In the genomic region with DNA sequence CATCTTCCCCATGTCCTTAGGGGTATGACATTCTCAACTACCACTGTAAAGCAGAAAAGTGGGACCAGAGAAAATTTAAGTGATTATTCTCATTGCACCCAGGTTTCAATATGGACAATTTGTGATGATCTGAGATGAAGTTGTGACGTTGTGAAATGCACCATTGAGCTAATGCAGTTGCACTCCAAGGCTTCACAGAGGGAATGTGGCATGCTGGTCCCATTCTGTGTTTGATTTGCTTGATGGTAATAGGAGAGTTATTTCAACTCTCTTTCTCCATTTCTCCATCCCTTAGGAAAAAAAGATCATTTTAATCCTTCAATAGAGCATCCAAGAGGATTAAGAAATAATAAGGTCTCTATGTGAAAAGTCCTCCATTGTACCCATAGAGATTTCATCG, we compare ENCODE assay signal across 14 cellular contexts.
DNase-seq lines count a peak whose midpoint lies in the region; ATAC-seq and TF ChIP-seq lines count a peak whose summit lies in the region.
"Had no signal": no experiment of that assay in that cellular context is flagged by ENCODE, and none has a peak within 500 bp of the region (broad histone marks: within the 10 kb centered on the region; RNA-seq: fewer than 3 reads in every experiment).

No MANE protein-coding gene starts in this region.

- H2BK20ac ChIP-seq in IMR-90 (ENCODE audit: low read depth, low read length) = peak overlapping the region; percentile 20; the same call in 1 of the 2 replicates

- H4K20me1 ChIP-seq in GM23248 (ENCODE audit: insufficient read depth) = no peaks in the 10 kb centered on the region
- H4K20me1 ChIP-seq in IMR-90 (ENCODE audit: insufficient read depth, low read length) = no peaks in the 10 kb centered on the region

- ATAC-seq in IMR-90 (ENCODE audit: low read depth) (no peak), GM21390 (IDR thresholded peaks at IDR 0.05; ENCODE audit: unreplicated experiment) (no peak)
- ATAC-seq: A549; CD8-positive, alpha-beta T cell; GM12878 had no signal

- peaks cover 14% of the 10 kb centered on the region; the same call in 1 of the 2 replicates for H3F3A ChIP-seq in GM23248 (ENCODE audit: insufficient read depth)

- H3K4me1 ChIP-seq in GM23248 (ENCODE audit: insufficient read depth) (peaks cover 20% of the 10 kb centered on the region), IMR-90 (ENCODE audit: control insufficient read depth, insufficient read depth, low read length) (peaks cover 4% of the 10 kb centered on the region; the same call in 1 of the 2 replicates), mesodermal cell (ENCODE audit: control insufficient read depth, insufficient read depth, low read length, poor library complexity, severe bottlenecking) (peaks cover 36% of the 10 kb centered on the region)
- H3K4me1 ChIP-seq: A549, HAP-1 had no signal

- H3K9me2 ChIP-seq in GM23248 (ENCODE audit: insufficient read depth) = no peaks in the 10 kb centered on the region

- peak overlapping the region; percentile 63; the same call in 1 of the 2 replicates for H3K18ac ChIP-seq in IMR-90 (ENCODE audit: low read depth, low read length)

- in situ Hi-C loops in GM23248 (cut with MboI) (no loop called here), IMR-90 (cut with MboI; ENCODE audit: low sequenced_read_pairs) (no loop called here), brain microvascular endothelial cell (cut with HindIII; ENCODE audit: low pct_ligation_motif_present, low sequenced_read_pairs) (no loop called here)

- H4K8ac ChIP-seq in IMR-90 (ENCODE audit: low read depth in 2 of 2, low read length in 2 of 2) = no peak overlapping the region

- H3K79me1 ChIP-seq in IMR-90 (ENCODE audit: low read depth in 1 of 2, low read length in 2 of 2) = no peaks in the 10 kb centered on the region

- H3K9ac ChIP-seq in GM23248 = no peak overlapping the region
- no peak overlapping the region for H3K9ac ChIP-seq in IMR-90 (ENCODE audit: low read depth, low read length)

- H2AK5ac ChIP-seq in IMR-90 (ENCODE audit: low read depth, low read length) = no peak overlapping the region; the same call in 1 of the 2 replicates

- dilution Hi-C loops in IMR-90 (cut with HindIII; ENCODE audit: low sequenced_read_pairs, unreplicated experiment) = no loop called here

- no peaks in the 10 kb centered on the region; the same call in 1 of the 2 replicates for H3K9me1 ChIP-seq in IMR-90 (ENCODE audit: insufficient read depth, low read length)

- peak overlapping the region; percentile 43 for H2BK5ac ChIP-seq in IMR-90 (ENCODE audit: low read depth, low read length, poor library complexity, severe bottlenecking)

- no peak for TF ChIP-seq POLR2A in IMR-90 (IDR thresholded peaks at IDR 0.05; ENCODE audit: low read depth, low read length)

- no peak overlapping the region for H3K4me3 ChIP-seq in GM23248
- no peak overlapping the region for H3K4me3 ChIP-seq in IMR-90 (ENCODE audit: insufficient read depth, low read depth, low read length)
- H3K4me3 ChIP-seq in brain microvascular endothelial cell (ENCODE audit: low read depth, low read length) = no peak overlapping the region
- no peak overlapping the region for H3K4me3 ChIP-seq in mesodermal cell (ENCODE audit: extremely low read depth, insufficient read depth, low read length, poor library complexity, severe bottlenecking)
- H3K4me3 ChIP-seq: A549, GM12878, HAP-1 had no signal

- 0 out of 2 replicates have a peak overlapping the region, but pooled peaks have one; percentile 26 for H3K23ac ChIP-seq in IMR-90 (ENCODE audit: low read depth, low read length)

- H2BK120ac ChIP-seq in IMR-90 (ENCODE audit: low read depth, low read length) = peak overlapping the region; percentile 51

- no peak overlapping the region for H3K27ac ChIP-seq in GM23248
- H3K27ac ChIP-seq in IMR-90 (ENCODE audit: insufficient read depth, low read length) = no peak overlapping the region; the same call in 1 of the 2 replicates
- peak overlapping the region; percentile 74 for H3K27ac ChIP-seq in brain microvascular endothelial cell
- H3K27ac ChIP-seq in mesodermal cell (ENCODE audit: low read depth, low read length, severe bottlenecking) = peak overlapping the region; percentile 36
- H3K27ac ChIP-seq: A549, HL-60 had no signal

- no TSS peak for BruUV-seq in IMR-90 (replicated peaks; lab: Mats Ljungman, UMichigan)

- H3K9me3 ChIP-seq in GM23248 (ENCODE audit: low read depth) = no peaks in the 10 kb centered on the region
- H3K9me3 ChIP-seq in IMR-90 (ENCODE audit: control insufficient read depth, insufficient read depth, low read length) = no peaks in the 10 kb centered on the region
- H3K9me3 ChIP-seq in mesodermal cell (ENCODE audit: control insufficient read depth, low read length) = peaks cover 10% of the 10 kb centered on the region
- H3K9me3 ChIP-seq: A549, HAP-1 had no signal

- POLR2A ChIA-PET in IMR-90 (lab: Charles Lee; ENCODE audit: unreplicated experiment) = no interaction called here

- H2AK9ac ChIP-seq in IMR-90 (replicated peaks; ENCODE audit: low read depth, low read length, poor library complexity) = no peak overlapping the region

- no peak overlapping the region; the same call in 1 of the 2 replicates for H4K91ac ChIP-seq in IMR-90 (ENCODE audit: insufficient read depth, low read depth, low read length)

- TF ChIP-seq RAD21 in IMR-90 (IDR thresholded peaks at IDR 0.05; ENCODE audit: low read length) = no peak

- no peak overlapping the region for H3K14ac ChIP-seq in IMR-90 (replicated peaks; ENCODE audit: low read depth, low read length)

- no peaks in the 10 kb centered on the region for H3K79me2 ChIP-seq in GM23248 (ENCODE audit: insufficient read depth)

- H3K56ac ChIP-seq in IMR-90 (ENCODE audit: extremely low read depth, insufficient read depth, low read length) = no peak overlapping the region

- H3K27me3 ChIP-seq in GM23248 (replicated peaks; ENCODE audit: insufficient read depth) (no peaks in the 10 kb centered on the region), IMR-90 (ENCODE audit: control insufficient read depth, insufficient read depth, low read length) (no peaks in the 10 kb centered on the region), brain microvascular endothelial cell (replicated peaks) (no peaks in the 10 kb centered on the region)

- no peak overlapping the region for H4K5ac ChIP-seq in IMR-90 (ENCODE audit: low read depth, low read length)

- TF ChIP-seq CTCF in IMR-90 (conservative IDR thresholded peaks at IDR 0.05; ENCODE audit: low read depth, low read length) (no peak), brain microvascular endothelial cell (IDR thresholded peaks at IDR 0.05; ENCODE audit: low read depth, low read length, missing control alignments) (no peak)

- peak overlapping the region; percentile 62 for H3K4ac ChIP-seq in IMR-90 (ENCODE audit: low read depth, low read length)

- H3K4me2 ChIP-seq in GM23248 (ENCODE audit: unreplicated experiment) (peak overlapping the region; percentile 16), IMR-90 (ENCODE audit: low read depth, low read length) (no peak overlapping the region)
- H3K4me2 ChIP-seq: A549 had no signal

- no peak overlapping the region for H2AFZ ChIP-seq in GM23248
- no peak overlapping the region for H2AFZ ChIP-seq in IMR-90 (replicated peaks; ENCODE audit: low read length, poor library complexity)

- WGBS in GM23248 (ENCODE audit: low coverage in 1 of 2, low lambda C conversion rate in 2 of 2, missing lambda C conversion rate in 2 of 2), 2 experiments = 0 to 13% methylated on average over 2 of the region's 2 CpGs
- no CpG with 5 or more reads among the region's 2 CpGs for WGBS in IMR-90 (ENCODE audit: extremely low coverage in 2 of 2, insufficient read length in 1 of 2), 2 experiments
- 75 to 100% methylated on average over 1 of the region's 2 CpGs for WGBS in mesodermal cell (ENCODE audit: insufficient coverage in 2 of 2), 2 experiments

- CTCF ChIA-PET in IMR-90 (lab: Yijun Ruan, JAX) = no interaction called here

- intact Hi-C loops in IMR-90 (cut with micrococcal nuclease) = no loop called here

- peak overlapping the region; percentile 31; the same call in 1 of the 3 replicates for H2BK15ac ChIP-seq in IMR-90 (ENCODE audit: low read depth, low read length)

- DNase-seq in GM23248 (no peak), IMR-90 (no peak), brain microvascular endothelial cell (no peak), medulla oblongata (ENCODE audit: extremely low spot score) (no peak), inferior parietal cortex (ENCODE audit: extremely low spot score) (no peak)
- DNase-seq: CD8-positive, alpha-beta T cell; COR-L47; KBM-7 had no signal

- H3K36me3 ChIP-seq in GM23248 (ENCODE audit: low read depth) (no peaks in the 10 kb centered on the region), IMR-90 (ENCODE audit: control insufficient read depth, insufficient read depth, low read length) (no peaks in the 10 kb centered on the region), brain microvascular endothelial cell (replicated peaks) (no peaks in the 10 kb centered on the region), mesodermal cell (ENCODE audit: control insufficient read depth, insufficient read depth, low read length) (no peaks in the 10 kb centered on the region)
- H3K36me3 ChIP-seq: HAP-1 had no signal

TF ChIP-seq in IMR-90, 13 proteins besides CTCF, POLR2A, EP300 and RAD21 (continues in another document):
- TF ChIP-seq FOS (IDR thresholded peaks at IDR 0.05; ENCODE audit: low read depth, low read length) (no peak), BHLHE40 (IDR thresholded peaks at IDR 0.05; ENCODE audit: low read depth, low read length) (no peak), CEBPB (IDR thresholded peaks at IDR 0.05; ENCODE audit: low read depth, low read length) (no peak), RCOR1 (IDR thresholded peaks at IDR 0.05; ENCODE audit: insufficient replicate concordance, low read length) (no peak), NFE2L2 (IDR thresholded peaks at IDR 0.05; ENCODE audit: low read depth, low read length) (no peak), MAZ (IDR thresholded peaks at IDR 0.05; ENCODE audit: borderline replicate concordance, low read depth, low read length) (no peak), CHD1 (IDR thresholded peaks at IDR 0.05; ENCODE audit: low read depth, low read length) (no peak)
- TF ChIP-seq, protein P1, sequence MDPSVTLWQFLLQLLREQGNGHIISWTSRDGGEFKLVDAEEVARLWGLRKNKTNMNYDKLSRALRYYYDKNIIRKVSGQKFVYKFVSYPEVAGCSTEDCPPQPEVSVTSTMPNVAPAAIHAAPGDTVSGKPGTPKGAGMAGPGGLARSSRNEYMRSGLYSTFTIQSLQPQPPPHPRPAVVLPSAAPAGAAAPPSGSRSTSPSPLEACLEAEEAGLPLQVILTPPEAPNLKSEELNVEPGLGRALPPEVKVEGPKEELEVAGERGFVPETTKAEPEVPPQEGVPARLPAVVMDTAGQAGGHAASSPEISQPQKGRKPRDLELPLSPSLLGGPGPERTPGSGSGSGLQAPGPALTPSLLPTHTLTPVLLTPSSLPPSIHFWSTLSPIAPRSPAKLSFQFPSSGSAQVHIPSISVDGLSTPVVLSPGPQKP (IDR thresholded peaks at IDR 0.05; ENCODE audit: borderline replicate concordance, low read depth, low read length) = no peak

Comparison
In these comparisons a context has a peak if more than half of its experiments do, and no peak if none do; other contexts are left out.
1. H3K27ac ChIP-seq: peak in brain microvascular endothelial cell (single experiment) and mesodermal cell (single experiment); none in GM23248 (single experiment) and IMR-90 (single experiment).